ENCODE assay signal across 14 cellular contexts in the genomic region with DNA sequence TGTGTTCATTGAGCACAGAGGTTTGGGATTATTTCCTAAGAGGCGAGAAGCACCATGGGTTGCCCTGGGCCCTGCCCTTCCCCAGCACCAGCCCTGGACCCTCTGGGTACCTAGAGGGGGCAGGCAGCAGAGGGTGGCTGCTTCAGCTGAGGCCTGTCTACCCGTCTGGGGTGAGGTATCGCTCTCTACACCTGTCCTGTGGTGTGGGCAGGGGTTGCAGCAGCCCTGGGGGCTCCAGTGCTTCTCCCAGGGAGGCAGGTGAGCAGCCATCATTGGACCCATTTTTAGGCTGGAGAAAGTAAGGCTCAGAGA.
"Had no signal": no experiment of that assay in that cellular context is flagged by ENCODE, and none has a peak within 500 bp of the region (broad histone marks: within the 10 kb centered on the region; RNA-seq: fewer than 3 reads in every experiment).

No MANE protein-coding gene starts in this region.

- H3K4me3 ChIP-seq: hepatocyte, mucosa of descending colon, SK-N-MC, stomach had no signal

- H3K27me3 ChIP-seq: hepatocyte, neutrophil, stomach had no signal

- H2AFZ ChIP-seq: hepatocyte had no signal

- DNase-seq: activated CD4-positive, CD25-positive, alpha-beta regulatory T cell treated with anti-CD3 and anti-CD28 coated beads, Interleukin-2, amount 50 U/mL, for 72 hours; effector memory CD8-positive, alpha-beta T cell; mucosa of descending colon; naive thymus-derived CD4-positive, alpha-beta T cell; stimulated activated CD4-positive, alpha-beta T cell treated with anti-CD3 and anti-CD28 coated beads, Interleukin-1b, Interleukin-23, amount 100 ng/mL, for 48 hours; T-cell; T-helper 9 cell had no signal

- H3K27ac ChIP-seq: hepatocyte, neutrophil, SK-N-MC had no signal

- H3K9me3 Mint-ChIP-seq: activated naive CD4-positive, alpha-beta T cell treated with anti-CD3 and anti-CD28 coated beads, Interleukin-2, amount 50 U/mL, for 24 hours; brain; central memory CD8-positive, alpha-beta T cell; effector memory CD8-positive, alpha-beta T cell; naive thymus-derived CD4-positive, alpha-beta T cell; T-cell had no signal

- H3K36me3 Mint-ChIP-seq: activated naive CD4-positive, alpha-beta T cell treated with anti-CD3 and anti-CD28 coated beads, Interleukin-2, amount 50 U/mL, for 24 hours; brain had no signal

- H3K27me3 Mint-ChIP-seq: activated naive CD4-positive, alpha-beta T cell treated with anti-CD3 and anti-CD28 coated beads, Interleukin-2, amount 50 U/mL, for 24 hours; brain; central memory CD8-positive, alpha-beta T cell; effector memory CD8-positive, alpha-beta T cell; naive thymus-derived CD4-positive, alpha-beta T cell; T-cell had no signal

- H3K36me3 ChIP-seq: neutrophil, stomach had no signal

- H3K4me3 Mint-ChIP-seq: activated naive CD4-positive, alpha-beta T cell treated with anti-CD3 and anti-CD28 coated beads, Interleukin-2, amount 50 U/mL, for 24 hours; brain; central memory CD8-positive, alpha-beta T cell; effector memory CD8-positive, alpha-beta T cell; naive thymus-derived CD4-positive, alpha-beta T cell; T-cell had no signal

- H3K27ac Mint-ChIP-seq: activated naive CD4-positive, alpha-beta T cell treated with anti-CD3 and anti-CD28 coated beads, Interleukin-2, amount 50 U/mL, for 24 hours; effector memory CD8-positive, alpha-beta T cell; T-cell had no signal

- ATAC-seq: effector memory CD8-positive, alpha-beta T cell; mucosa of descending colon; naive thymus-derived CD4-positive, alpha-beta T cell; T-cell had no signal

- H3K9me3 ChIP-seq: mucosa of descending colon, neutrophil, stomach had no signal

- H3K4me2 ChIP-seq: hepatocyte had no signal
